Comparison of ENCODE assay signal across 31 cellular contexts in genomic region chr12:21223930-21224329, GRCh38.
"Had no signal": no experiment of that assay in that cellular context is flagged by ENCODE, and none has a peak within 500 bp of the region (broad histone marks: within the 10 kb centered on the region; RNA-seq: fewer than 3 reads in every experiment).

No MANE protein-coding gene starts in this region.

- H3K9me3 Mint-ChIP-seq: activated CD4-positive, alpha-beta memory T cell treated with anti-CD3 and anti-CD28 coated beads for 36 hours; activated CD4-positive, alpha-beta T cell treated with anti-CD3 and anti-CD28 coated beads, Interleukin-2, amount 10 ng/mL, durations not matched to agents 24 days and 14 days; activated naive CD4-positive, alpha-beta T cell treated with anti-CD3 and anti-CD28 coated beads, Interleukin-2, amount 50 U/mL, for 24 hours; activated naive CD8-positive, alpha-beta T cell treated with anti-CD3 and anti-CD28 coated beads, Interleukin-2, amount 50 U/mL, for 24 hours; activated T-cell treated with anti-CD3 and anti-CD28 coated beads, Interleukin-2, amount 50 U/mL, for 24 hours; central memory CD8-positive, alpha-beta T cell; dendritic cell treated with granulocyte-macrophage colony-stimulating factor and Interleukin-4, amounts not matched to agents 40 ng/mL and 50 ng/mL, for 4 days had no signal

- H3K27ac Mint-ChIP-seq: activated CD4-positive, alpha-beta memory T cell treated with anti-CD3 and anti-CD28 coated beads for 36 hours; activated CD4-positive, alpha-beta T cell treated with anti-CD3 and anti-CD28 coated beads, Interleukin-2, amount 10 ng/mL, durations not matched to agents 24 days and 14 days; activated naive CD4-positive, alpha-beta T cell treated with anti-CD3 and anti-CD28 coated beads, Interleukin-2, amount 50 U/mL, for 24 hours; activated naive CD8-positive, alpha-beta T cell treated with anti-CD3 and anti-CD28 coated beads, Interleukin-2, amount 50 U/mL, for 24 hours; activated T-cell treated with anti-CD3 and anti-CD28 coated beads, Interleukin-2, amount 50 U/mL, for 24 hours; dendritic cell treated with granulocyte-macrophage colony-stimulating factor and Interleukin-4, amounts not matched to agents 40 ng/mL and 50 ng/mL, for 4 days; natural killer cell treated with Interleukin-12 subunit alpha and Interleukin-12 subunit beta and Interleukin-15 and Interleukin-18, amount 100 ng/mL, for 72 hours; progenitor cell of endocrine pancreas had no signal

- DNase-seq: activated CD4-positive, alpha-beta memory T cell treated with anti-CD3 and anti-CD28 coated beads for 36 hours; activated CD4-positive, alpha-beta T cell treated with anti-CD3 and anti-CD28 coated beads, Interleukin-2, amount 10 ng/mL, durations not matched to agents 24 days and 14 days; activated CD4-positive, CD25-positive, alpha-beta regulatory T cell treated with anti-CD3 and anti-CD28 coated beads, Interleukin-2, amount 50 U/mL, for 72 hours; activated CD8-positive, alpha-beta memory T cell treated with anti-CD3 and anti-CD28 coated beads, Interleukin-2, amount 50 U/mL, for 48 hours; activated gamma-delta T cell treated with Interleukin-2 at 50 U/mL for 16 hours; activated naive CD8-positive, alpha-beta T cell treated with anti-CD3 and anti-CD28 coated beads, Interleukin-2, amount 50 U/mL, for 24 hours; activated T-cell treated with anti-CD3 and anti-CD28 coated beads, Interleukin-2, amount 50 U/mL, for 24 hours; amygdala; foreskin keratinocyte; heart right ventricle; kidney glomerular epithelial cell; left lung; lower lobe of right lung; mesendoderm; mucosa of descending colon; retina; stimulated activated CD4-positive, alpha-beta T cell treated with anti-CD3 and anti-CD28 coated beads, Interleukin-12 subunit alpha, Interleukin-12 subunit beta, amount 100 ng/mL, for 4 hours; stimulated activated CD4-positive, alpha-beta T cell treated with anti-CD3 and anti-CD28 coated beads, Interleukin-4, amount 100 ng/mL, for 1 hour; stimulated activated naive CD8-positive, alpha-beta T cell treated with anti-CD3 and anti-CD28 coated beads, Interleukin-15, Interleukin-2, amounts not matched to agents 100 U/mL and 50 U/mL, for 24 hours; T1000; trophoblast cell had no signal

- H3K27me3 ChIP-seq: breast epithelium, esophagus muscularis mucosa, foreskin keratinocyte, heart right ventricle, left lung, neutrophil had no signal

- H3K27ac ChIP-seq: breast epithelium, esophagus muscularis mucosa, foreskin keratinocyte, heart right ventricle, left lung, lower lobe of right lung, neutrophil, skin epidermis, thoracic aorta had no signal

- H3K4me1 ChIP-seq: breast epithelium, esophagus muscularis mucosa, foreskin keratinocyte, heart right ventricle, left lung, lower lobe of right lung had no signal

- H3K36me3 ChIP-seq: breast epithelium, esophagus muscularis mucosa, heart right ventricle, left lung, lower lobe of right lung, neutrophil, thoracic aorta had no signal

- H3K4me3 ChIP-seq: breast epithelium, esophagus muscularis mucosa, heart right ventricle, left lung, lower lobe of right lung, mucosa of descending colon, skin epidermis, thoracic aorta had no signal

- H3K4me1 Mint-ChIP-seq: activated CD4-positive, alpha-beta T cell treated with anti-CD3 and anti-CD28 coated beads, Interleukin-2, amount 10 ng/mL, durations not matched to agents 24 days and 14 days; activated naive CD4-positive, alpha-beta T cell treated with anti-CD3 and anti-CD28 coated beads, Interleukin-2, amount 50 U/mL, for 24 hours; activated naive CD8-positive, alpha-beta T cell treated with anti-CD3 and anti-CD28 coated beads, Interleukin-2, amount 50 U/mL, for 24 hours; central memory CD8-positive, alpha-beta T cell had no signal

- H3K9me3 ChIP-seq: breast epithelium, esophagus muscularis mucosa, heart right ventricle, left lung, lower lobe of right lung, mucosa of descending colon, neutrophil, thoracic aorta had no signal

- H3K36me3 Mint-ChIP-seq: activated CD4-positive, alpha-beta memory T cell treated with anti-CD3 and anti-CD28 coated beads for 36 hours; activated naive CD4-positive, alpha-beta T cell treated with anti-CD3 and anti-CD28 coated beads, Interleukin-2, amount 50 U/mL, for 24 hours; natural killer cell treated with Interleukin-12 subunit alpha and Interleukin-12 subunit beta and Interleukin-15 and Interleukin-18, amount 100 ng/mL, for 72 hours had no signal

- H3K4me3 Mint-ChIP-seq: activated CD4-positive, alpha-beta memory T cell treated with anti-CD3 and anti-CD28 coated beads for 36 hours; activated CD4-positive, alpha-beta T cell treated with anti-CD3 and anti-CD28 coated beads, Interleukin-2, amount 10 ng/mL, durations not matched to agents 24 days and 14 days; activated naive CD4-positive, alpha-beta T cell treated with anti-CD3 and anti-CD28 coated beads, Interleukin-2, amount 50 U/mL, for 24 hours; activated naive CD8-positive, alpha-beta T cell treated with anti-CD3 and anti-CD28 coated beads, Interleukin-2, amount 50 U/mL, for 24 hours; activated T-cell treated with anti-CD3 and anti-CD28 coated beads, Interleukin-2, amount 50 U/mL, for 24 hours; central memory CD8-positive, alpha-beta T cell; dendritic cell treated with granulocyte-macrophage colony-stimulating factor and Interleukin-4, amounts not matched to agents 40 ng/mL and 50 ng/mL, for 4 days; natural killer cell treated with Interleukin-12 subunit alpha and Interleukin-12 subunit beta and Interleukin-15 and Interleukin-18, amount 100 ng/mL, for 72 hours had no signal

- H3K27me3 Mint-ChIP-seq: activated CD4-positive, alpha-beta memory T cell treated with anti-CD3 and anti-CD28 coated beads for 36 hours; activated CD4-positive, alpha-beta T cell treated with anti-CD3 and anti-CD28 coated beads, Interleukin-2, amount 10 ng/mL, durations not matched to agents 24 days and 14 days; activated naive CD8-positive, alpha-beta T cell treated with anti-CD3 and anti-CD28 coated beads, Interleukin-2, amount 50 U/mL, for 24 hours; central memory CD8-positive, alpha-beta T cell; dendritic cell treated with granulocyte-macrophage colony-stimulating factor and Interleukin-4, amounts not matched to agents 40 ng/mL and 50 ng/mL, for 4 days; natural killer cell treated with Interleukin-12 subunit alpha and Interleukin-12 subunit beta and Interleukin-15 and Interleukin-18, amount 100 ng/mL, for 72 hours; progenitor cell of endocrine pancreas had no signal
